8 cellular contexts compared by ENCODE assay signal in the genomic region with DNA sequence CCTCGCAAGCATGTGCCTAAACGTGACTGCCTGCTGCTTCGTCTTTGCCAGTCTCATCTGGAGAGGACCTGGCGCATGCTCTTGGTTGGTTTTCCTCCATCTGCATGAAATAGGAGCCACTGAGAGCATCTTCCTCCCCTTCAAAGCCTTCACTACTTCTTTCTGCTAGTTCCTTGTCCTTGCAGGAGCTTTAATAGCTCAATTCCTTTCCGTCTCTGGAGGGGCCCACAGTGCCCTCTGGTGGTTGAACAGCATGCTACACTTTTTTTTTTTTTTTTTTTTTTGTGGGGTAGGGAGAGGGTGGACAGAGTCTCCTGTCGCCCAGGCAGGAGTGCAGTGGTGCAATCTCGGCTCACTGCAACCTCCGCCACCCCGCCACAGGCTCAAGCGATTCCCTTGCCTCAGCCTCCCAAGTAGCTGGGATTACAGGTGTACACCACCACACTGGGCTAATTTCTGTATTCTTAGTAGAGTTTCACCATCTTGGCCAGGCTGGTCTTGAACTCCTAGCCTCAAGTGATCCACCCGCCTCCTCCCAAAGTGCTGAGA. TPM values are rescaled to one million over a fixed set of nuclear protein-coding genes. Genes with fewer than 3 reads are reported as not detected.
DNase-seq lines count a peak whose midpoint lies in the region; ATAC-seq, FAIRE-seq and TF ChIP-seq lines count a peak whose summit lies in the region.

No MANE protein-coding gene starts in this region.

- intact Hi-C loops in PC-9 (cut with micrococcal nuclease; ENCODE audit: unreplicated experiment): loop anchor here (1.0 kb wide), 3 partner anchors 93 to 451 kb away; no protein-coding TSS in a partner anchor
- intact Hi-C loops in pancreas (cut with DNase I): no loop called here

- no peak overlapping the region for H3K27ac ChIP-seq in PC-9
- H3K27ac ChIP-seq in pancreas: no peak overlapping the region

- H3K27me3 ChIP-seq in BE2C (no peaks in the 10 kb centered on the region), PC-9 (ENCODE audit: insufficient read depth, low read depth) (no peaks in the 10 kb centered on the region), pancreas (no peaks in the 10 kb centered on the region)

- 0 out of 2 replicates have a peak, but pooled peaks cover 3% of the 10 kb centered on the region for H3K4me1 ChIP-seq in BE2C
- no peaks in the 10 kb centered on the region for H3K4me1 ChIP-seq in PC-9 (replicated peaks; ENCODE audit: insufficient read depth)
- no peaks in the 10 kb centered on the region for H3K4me1 ChIP-seq in pancreas

- peaks cover 6% of the 10 kb centered on the region; the same call in 1 of the 2 replicates for H3F3A ChIP-seq in PC-9 (ENCODE audit: insufficient read depth, low read depth)

- no peak overlapping the region for H3K4me2 ChIP-seq in PC-9

- CTCF ChIA-PET in PC-9 (lab: Charles Lee): interaction anchor here (0.6 to 1.0 kb wide), 20 partner anchors 9 to 1735 kb away, joined by 3 to 31 read pairs (median 8); partner anchors contain the start of gene SP140L

- H3K4me3 ChIP-seq in BE2C (ENCODE audit: low read depth, low read length): no peak overlapping the region
- no peak overlapping the region for H3K4me3 ChIP-seq in PC-9
- no peak overlapping the region for H3K4me3 ChIP-seq in fibroblast of villous mesenchyme (ENCODE audit: low read depth, low read length)
- no peak overlapping the region for H3K4me3 ChIP-seq in pancreas

- 41 to 46% methylated on average over 11 of the region's 11 CpGs for WGBS in pancreas, 2 donors

- POLR2A ChIA-PET in PC-9 (lab: Charles Lee; ENCODE audit: unreplicated experiment): interaction anchor here (0.6 to 0.7 kb wide), 2 partner anchors 93 to 106 kb away, joined by 4 to 33 read pairs; no protein-coding TSS in a partner anchor

- BruUV-seq in PC-9 (replicated peaks; lab: Mats Ljungman, UMichigan): no TSS peak

- TF ChIP-seq CTCF in BE2C (IDR thresholded peaks at IDR 0.05; ENCODE audit: low read depth, low read length) (peak; percentile 78), PC-9 (conservative IDR thresholded peaks at IDR 0.05) (peak; percentile 84), fibroblast of villous mesenchyme (IDR thresholded peaks at IDR 0.05; ENCODE audit: insufficient read depth, low read depth, low read length) (peak; percentile 78), pancreas (IDR thresholded peaks at IDR 0.05) (peak; percentile 46 to 76 (median 68))

- no peak for TF ChIP-seq POLR2A in H54 (IDR thresholded peaks at IDR 0.05; ENCODE audit: low read depth, low read length)

- FAIRE-seq in H54 (lab: Jason Lieb, UNC) (no peak), pancreas (lab: Jason Lieb, UNC) (no peak)

- H3K9me2 ChIP-seq in PC-9 (ENCODE audit: insufficient read depth): no peaks in the 10 kb centered on the region

- ATAC-seq in pancreas (peak in 3 of 4 donors; percentile 71 to 86 (median 85)), HG03039 (IDR thresholded peaks at IDR 0.05; ENCODE audit: unreplicated experiment) (no peak), GM21576 (IDR thresholded peaks at IDR 0.05; ENCODE audit: unreplicated experiment) (no peak)

- H3K79me2 ChIP-seq in PC-9 (ENCODE audit: low read depth): no peaks in the 10 kb centered on the region

- DNase-seq in BE2C (peak; percentile 49), H54 (ENCODE audit: insufficient read length, low spot score) (peak; percentile 44), PC-9 (peak; percentile 48 to 58), activated T-helper 1 cell treated with Interleukin-2 at 50 U/mL for 16 hours (ENCODE audit: low read depth) (peak; percentile 9), fibroblast of villous mesenchyme (ENCODE audit: low read depth) (peak; percentile 64), pancreas (peak in 3 of 6 donors; percentile 28 to 69 (median 47))

- H4K20me1 ChIP-seq in PC-9 (ENCODE audit: insufficient read depth): no peaks in the 10 kb centered on the region

- no peaks in the 10 kb centered on the region for H3K36me3 ChIP-seq in BE2C
- H3K36me3 ChIP-seq in PC-9 (ENCODE audit: low read depth): no peaks in the 10 kb centered on the region
- no peaks in the 10 kb centered on the region for H3K36me3 ChIP-seq in pancreas

- H3K9me3 ChIP-seq in BE2C (no peaks in the 10 kb centered on the region), PC-9 (ENCODE audit: insufficient read depth, low read depth) (no peaks in the 10 kb centered on the region), pancreas (no peaks in the 10 kb centered on the region)

- H2AFZ ChIP-seq in PC-9: no peak overlapping the region

RNA-seq across cellular contexts. Expression of gene SP110, which starts 59.6 kb away (rescaled TPM):
- not detected for polyA plus RNA-seq in BE2C (2012; ENCODE audit: insufficient read depth, insufficient read length, low read depth)
- total RNA-seq in PC-9 (2021) (6.8 and 10.5 TPM in 2 replicates), fibroblast of villous mesenchyme (10.4 and 15.5 TPM in 2 replicates), pancreas (10 to 100 TPM in 1 of 6 donors, 1 to 10 TPM in 5; 4.3 to 13.7 (median 7.5) TPM)
- 1 to 10 TPM; 7.8 to 8.2 TPM for polyA plus RNA-seq in pancreas

Comparison
In these comparisons a context has a peak if more than half of its experiments do, and no peak if none do; other contexts are left out.
1. ATAC-seq: peak in pancreas (3 of 4); none in HG03039 (single experiment) and GM21576 (single experiment).
2. Peak in every context shown above with its lines, with median percentiles within 50 percentile points of each other: CTCF ChIP-seq.